23 cellular contexts compared by ENCODE assay signal in the genomic region with DNA sequence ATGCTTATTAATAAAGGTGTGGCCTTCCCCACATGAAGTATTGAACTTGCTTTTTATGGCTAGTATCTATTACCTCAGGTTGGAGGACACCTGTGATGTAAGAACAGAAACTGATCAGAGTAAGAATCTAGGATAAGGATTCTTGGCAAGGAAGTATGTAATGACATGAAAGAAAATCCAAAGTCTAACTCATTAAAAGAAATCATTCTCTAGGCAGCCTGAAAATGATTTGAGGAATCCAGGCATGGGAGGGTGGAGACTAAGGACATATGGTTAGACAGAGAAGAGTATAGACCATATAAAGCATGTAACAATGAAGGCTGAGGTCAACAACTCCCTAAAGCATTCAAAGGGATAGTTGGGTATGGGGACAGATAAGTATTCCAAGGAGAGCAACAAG.
"Had no signal": no experiment of that assay in that cellular context is flagged by ENCODE, and none has a peak within 500 bp of the region (broad histone marks: within the 10 kb centered on the region; RNA-seq: fewer than 3 reads in every experiment).

No MANE protein-coding gene starts in this region.

- H3K9ac ChIP-seq: SK-N-SH had no signal

- H3K27ac ChIP-seq: HL-60, RWPE1 had no signal

- H3K9me3 ChIP-seq: SK-N-SH had no signal

- ATAC-seq: Panc1, PC-3 had no signal

- DNase-seq: KBM-7; NCI-H1092; NCI-H1105 treated with DMSO at 0.1 percent for 48 hours; NCI-H1417 treated with DMSO at 0.1 percent for 48 hours; NCI-H146; NCI-H1694 treated with DMSO at 0.1 percent for 48 hours; NCI-H1930; NCI-H2081 treated with DMSO at 0.1 percent for 48 hours; NCI-H2171; NCI-H226; NCI-H446; NCI-H510A; NCI-H524 treated with DMSO at 0.1 percent for 48 hours; NCI-H69; NCI-H774; NK-92 treated with Interleukin-12 subunit alpha and Interleukin-12 subunit beta, amount 100 ng/mL, for 24 hours; PC-3; SHP77; SK-N-SH; SW 1271 had no signal

- H3K4me2 ChIP-seq: SK-N-SH had no signal
